1 cellular context compared by ENCODE assay signal in genomic region chr12:123267991-123268843, GRCh38.
A peak's percentile ranks its signal among the peaks of the same experiment; 100 is the strongest.
TF ChIP-seq lines count a peak whose summit lies in the region.

No MANE protein-coding gene starts in this region.

TF ChIP-seq in SK-N-SH, 30 proteins besides CTCF, POLR2A, EP300 and RAD21 (continued from another document):
- no peak for TF ChIP-seq REST (IDR thresholded peaks at IDR 0.05; ENCODE audit: low read depth, low read length)
- TF ChIP-seq RCOR1 (IDR thresholded peaks at IDR 0.05; ENCODE audit: low read length), result no peak
- TF ChIP-seq CHD2 (IDR thresholded peaks at IDR 0.05; ENCODE audit: low read length, partially characterized antibody), result peak; percentile 81
- TF ChIP-seq TCF12 (IDR thresholded peaks at IDR 0.05), result no peak
- TF ChIP-seq POLR2AphosphoS5 (IDR thresholded peaks at IDR 0.05; ENCODE audit: low read depth, low read length), result no peak
- no peak for TF ChIP-seq MAX (IDR thresholded peaks at IDR 0.05; ENCODE audit: low read depth)
- peak; percentile 82 for TF ChIP-seq MXI1 (IDR thresholded peaks at IDR 0.05; ENCODE audit: low read depth, low read length)
- no peak for TF ChIP-seq GABPA (IDR thresholded peaks at IDR 0.05; ENCODE audit: low read depth)
- TF ChIP-seq FOXJ3 (CRISPR knock-in tag; IDR thresholded peaks at IDR 0.05), result peak; percentile 69; the same call in 1 of the 2 replicates
- no peak for TF ChIP-seq MEF2A (IDR thresholded peaks at IDR 0.05; ENCODE audit: borderline replicate concordance, low read depth)
- no peak for TF ChIP-seq SMC3 (IDR thresholded peaks at IDR 0.05; ENCODE audit: low read depth, low read length)
- TF ChIP-seq JUND (IDR thresholded peaks at IDR 0.05), result no peak
- no peak for TF ChIP-seq NRF1 (IDR thresholded peaks at IDR 0.05; ENCODE audit: low read depth, low read length)
- TF ChIP-seq PBX3 (IDR thresholded peaks at IDR 0.05), result no peak
- TF ChIP-seq USF1 (IDR thresholded peaks at IDR 0.05; ENCODE audit: borderline replicate concordance, low read depth), result no peak
